ENCODE assay signal across 17 cellular contexts in the genomic region with DNA sequence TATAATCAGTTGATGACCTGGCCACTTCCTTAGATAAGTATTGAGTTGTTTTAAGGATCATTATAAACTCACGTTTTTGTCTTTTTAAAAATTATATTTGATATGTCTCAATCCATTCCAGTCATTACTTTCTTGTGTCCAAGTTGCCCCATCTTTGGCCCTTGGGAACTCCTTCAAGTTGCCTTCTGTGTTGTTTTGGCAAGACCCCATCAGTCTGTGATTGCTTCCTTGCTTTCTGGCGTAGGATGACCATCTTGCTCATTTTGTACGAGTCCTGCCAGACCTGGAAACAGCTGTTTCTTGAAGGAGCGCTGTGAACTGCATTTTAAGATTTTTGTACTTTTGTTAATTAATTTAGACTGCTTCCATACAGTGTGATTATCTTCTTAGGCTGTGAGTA.
DNase-seq lines count a peak whose midpoint lies in the region; ATAC-seq and TF ChIP-seq lines count a peak whose summit lies in the region.
"Had no signal": no experiment of that assay in that cellular context is flagged by ENCODE, and none has a peak within 500 bp of the region (broad histone marks: within the 10 kb centered on the region; RNA-seq: fewer than 3 reads in every experiment).

No MANE protein-coding gene starts in this region.

- DNase-seq in activated naive CD4-positive, alpha-beta T cell treated with anti-CD3 and anti-CD28 coated beads, Interleukin-2, amount 10 ng/mL, durations not matched to agents 7 days and 5 days: no peak
- no peak for DNase-seq in activated naive CD4-positive, alpha-beta T cell (lab: John Stamatoyannopoulos, UW)
- DNase-seq in fibroblast of the aortic adventitia (ENCODE audit: low read depth) (peak; percentile 80), osteocyte (ENCODE audit: extremely low spot score, unreplicated experiment) (no peak), vagina (ENCODE audit: extremely low spot score in 2 of 2) (no peak), progenitor cell of endocrine pancreas (ENCODE audit: low spot score, unreplicated experiment) (no peak), Kasumi-1 (lab: John Stamatoyannopoulos, UW) (no peak)
- no peak for DNase-seq in activated CD8-positive, alpha-beta memory T cell treated with anti-CD3 and anti-CD28 coated beads, Interleukin-2, amount 10 ng/mL, durations not matched to agents 7 days and 5 days
- DNase-seq: activated naive CD4-positive, alpha-beta T cell treated with anti-CD3 and anti-CD28 coated beads, Interleukin-2, amount 50 U/mL, for 16 hours; central memory CD4-positive, alpha-beta T cell; NCI-H1092; NCI-H446; Peyer's patch; right lobe of liver; testis had no signal

- peaks cover 62% of the 10 kb centered on the region for H3K4me1 ChIP-seq in vagina
- H3K4me1 ChIP-seq: right lobe of liver had no signal

- CTCF ChIA-PET in activated naive CD4-positive, alpha-beta T cell treated with anti-CD3 and anti-CD28 coated beads, Interleukin-2, amount 10 ng/mL, durations not matched to agents 7 days and 5 days (lab: Charles Lee): interaction anchor here (0.8 kb wide), 1 partner anchor 8 kb away, joined by 3 read pairs; no protein-coding TSS in a partner anchor
- CTCF ChIA-PET in activated CD8-positive, alpha-beta memory T cell treated with anti-CD3 and anti-CD28 coated beads, Interleukin-2, amount 10 ng/mL, durations not matched to agents 7 days and 5 days (lab: Charles Lee): interaction anchor here (1.1 to 4.3 kb wide), 3 partner anchors 22 to 134 kb away, joined by 3 to 47 read pairs (median 5); a partner anchor contains a TSS

- peaks cover 0 to 23% of the 10 kb centered on the region in 2 donors for H3K36me3 ChIP-seq in vagina

- no peak for ATAC-seq in activated CD8-positive, alpha-beta memory T cell treated with anti-CD3 and anti-CD28 coated beads, Interleukin-2, amount 10 ng/mL, durations not matched to agents 7 days and 5 days
- ATAC-seq: A549, HepG2, right lobe of liver had no signal

- H3K4me1 Mint-ChIP-seq in activated naive CD4-positive, alpha-beta T cell treated with anti-CD3 and anti-CD28 coated beads, Interleukin-2, amount 10 ng/mL, durations not matched to agents 7 days and 5 days: peaks cover 40% of the 10 kb centered on the region
- H3K4me1 Mint-ChIP-seq in osteocyte (ENCODE audit: unreplicated experiment) (peaks cover 55% of the 10 kb centered on the region), progenitor cell of endocrine pancreas (ENCODE audit: low read depth) (peaks cover 12% of the 10 kb centered on the region)
- H3K4me1 Mint-ChIP-seq in activated CD8-positive, alpha-beta memory T cell treated with anti-CD3 and anti-CD28 coated beads, Interleukin-2, amount 10 ng/mL, durations not matched to agents 7 days and 5 days: peaks cover 49% of the 10 kb centered on the region

- no peaks in the 10 kb centered on the region for H3K9me3 ChIP-seq in vagina
- H3K9me3 ChIP-seq: Peyer's patch, right lobe of liver, testis had no signal

- no peaks in the 10 kb centered on the region for H3K27me3 ChIP-seq in vagina
- H3K27me3 ChIP-seq: Peyer's patch, right lobe of liver, testis had no signal

- H3K4me3 Mint-ChIP-seq in activated naive CD4-positive, alpha-beta T cell treated with anti-CD3 and anti-CD28 coated beads, Interleukin-2, amount 10 ng/mL, durations not matched to agents 7 days and 5 days: no peak overlapping the region
- no peak overlapping the region for H3K4me3 Mint-ChIP-seq in osteocyte (ENCODE audit: unreplicated experiment)
- no peak overlapping the region for H3K4me3 Mint-ChIP-seq in activated CD8-positive, alpha-beta memory T cell treated with anti-CD3 and anti-CD28 coated beads, Interleukin-2, amount 10 ng/mL, durations not matched to agents 7 days and 5 days
- no peak overlapping the region for H3K4me3 Mint-ChIP-seq in progenitor cell of endocrine pancreas (ENCODE audit: low read depth)

- H3K27me3 Mint-ChIP-seq in activated naive CD4-positive, alpha-beta T cell treated with anti-CD3 and anti-CD28 coated beads, Interleukin-2, amount 10 ng/mL, durations not matched to agents 7 days and 5 days: no peaks in the 10 kb centered on the region
- H3K27me3 Mint-ChIP-seq in osteocyte (ENCODE audit: unreplicated experiment): no peaks in the 10 kb centered on the region
- H3K27me3 Mint-ChIP-seq in activated CD8-positive, alpha-beta memory T cell treated with anti-CD3 and anti-CD28 coated beads, Interleukin-2, amount 10 ng/mL, durations not matched to agents 7 days and 5 days: no peaks in the 10 kb centered on the region
- H3K27me3 Mint-ChIP-seq in progenitor cell of endocrine pancreas: no peaks in the 10 kb centered on the region

- H3K4me3 ChIP-seq in fibroblast of the aortic adventitia (ENCODE audit: low read depth, low read length) (no peak overlapping the region), vagina (no peak overlapping the region)
- H3K4me3 ChIP-seq: A549, Peyer's patch, right lobe of liver, testis had no signal

- intact Hi-C loops in vagina (cut with DNase I): no loop called here

- peaks cover 65% of the 10 kb centered on the region for H3K36me3 Mint-ChIP-seq in activated naive CD4-positive, alpha-beta T cell treated with anti-CD3 and anti-CD28 coated beads, Interleukin-2, amount 10 ng/mL, durations not matched to agents 7 days and 5 days
- H3K36me3 Mint-ChIP-seq in osteocyte (ENCODE audit: unreplicated experiment): peaks cover 20% of the 10 kb centered on the region
- H3K36me3 Mint-ChIP-seq in activated CD8-positive, alpha-beta memory T cell treated with anti-CD3 and anti-CD28 coated beads, Interleukin-2, amount 10 ng/mL, durations not matched to agents 7 days and 5 days: peaks cover 64% of the 10 kb centered on the region
- peaks cover 19% of the 10 kb centered on the region for H3K36me3 Mint-ChIP-seq in progenitor cell of endocrine pancreas (ENCODE audit: insufficient read depth)

- no peak for TF ChIP-seq POLR2A in vagina (IDR thresholded peaks at IDR 0.05)

- H3K27ac Mint-ChIP-seq in activated naive CD4-positive, alpha-beta T cell treated with anti-CD3 and anti-CD28 coated beads, Interleukin-2, amount 10 ng/mL, durations not matched to agents 7 days and 5 days: peak overlapping the region; percentile 94
- peak overlapping the region; percentile 98 for H3K27ac Mint-ChIP-seq in osteocyte (ENCODE audit: unreplicated experiment)
- no peak overlapping the region for H3K27ac Mint-ChIP-seq in activated CD8-positive, alpha-beta memory T cell treated with anti-CD3 and anti-CD28 coated beads, Interleukin-2, amount 10 ng/mL, durations not matched to agents 7 days and 5 days
- H3K27ac Mint-ChIP-seq in progenitor cell of endocrine pancreas: no peak overlapping the region

- TF ChIP-seq CTCF in fibroblast of the aortic adventitia (IDR thresholded peaks at IDR 0.05; ENCODE audit: insufficient read depth, low read length) (no peak), osteocyte (IDR thresholded peaks at IDR 0.05) (no peak), vagina (IDR thresholded peaks at IDR 0.05) (no peak), progenitor cell of endocrine pancreas (IDR thresholded peaks at IDR 0.05; ENCODE audit: unreplicated experiment) (no peak)

- H3K9me3 Mint-ChIP-seq in activated naive CD4-positive, alpha-beta T cell treated with anti-CD3 and anti-CD28 coated beads, Interleukin-2, amount 10 ng/mL, durations not matched to agents 7 days and 5 days: peaks cover 21% of the 10 kb centered on the region
- H3K9me3 Mint-ChIP-seq in osteocyte (ENCODE audit: unreplicated experiment) (no peaks in the 10 kb centered on the region), progenitor cell of endocrine pancreas (ENCODE audit: low read depth) (no peaks in the 10 kb centered on the region)
- H3K9me3 Mint-ChIP-seq in activated CD8-positive, alpha-beta memory T cell treated with anti-CD3 and anti-CD28 coated beads, Interleukin-2, amount 10 ng/mL, durations not matched to agents 7 days and 5 days (ENCODE audit: low read depth): no peaks in the 10 kb centered on the region

- peak overlapping the region; percentile 77 for H3K27ac ChIP-seq in vagina
- H3K27ac ChIP-seq: A549, right lobe of liver, testis had no signal

Comparison
In these comparisons a context has a peak if more than half of its experiments do, and no peak if none do; other contexts are left out.
1. H3K27ac Mint-ChIP-seq: peak in activated naive CD4-positive, alpha-beta T cell treated with anti-CD3 and anti-CD28 coated beads, Interleukin-2, amount 10 ng/mL, durations not matched to agents 7 days and 5 days (single experiment) and osteocyte (single experiment); none in activated CD8-positive, alpha-beta memory T cell treated with anti-CD3 and anti-CD28 coated beads, Interleukin-2, amount 10 ng/mL, durations not matched to agents 7 days and 5 days (single experiment) and progenitor cell of endocrine pancreas (single experiment).